ENCODE assay signal across 23 cellular contexts in genomic region chr21:44805226-44805625, GRCh38.
"Had no signal": no experiment of that assay in that cellular context is flagged by ENCODE, and none has a peak within 500 bp of the region (broad histone marks: within the 10 kb centered on the region; RNA-seq: fewer than 3 reads in every experiment).

No MANE protein-coding gene starts in this region.

- H2AFZ ChIP-seq: hepatocyte had no signal

- H3K4me3 ChIP-seq: dorsolateral prefrontal cortex, hepatocyte, lower lobe of right lung, spleen, thoracic aorta had no signal

- ATAC-seq: effector memory CD8-positive, alpha-beta T cell; esophagus mucosa; lower lobe of right lung; naive thymus-derived CD4-positive, alpha-beta T cell had no signal

- H3K4me2 ChIP-seq: hepatocyte had no signal

- H3K9me3 ChIP-seq: lower lobe of right lung, spleen, thoracic aorta had no signal

- H3K27me3 ChIP-seq: dorsolateral prefrontal cortex, hepatocyte, spleen had no signal

- FAIRE-seq: astrocyte, colon had no signal

- DNase-seq: activated CD4-positive, alpha-beta memory T cell treated with anti-CD3 and anti-CD28 coated beads for 36 hours; activated CD4-positive, alpha-beta T cell treated with anti-CD3 and anti-CD28 coated beads for 48 hours; activated CD4-positive, CD25-positive, alpha-beta regulatory T cell; activated effector memory CD4-positive, alpha-beta T cell treated with anti-CD3 and anti-CD28 coated beads, Interleukin-2, amount 50 U/mL, for 16 hours; central memory CD4-positive, alpha-beta T cell; dorsolateral prefrontal cortex; effector memory CD8-positive, alpha-beta T cell; foreskin melanocyte; immature natural killer cell; lower lobe of right lung; naive thymus-derived CD4-positive, alpha-beta T cell; retina; spleen; stimulated activated CD4-positive, alpha-beta T cell treated with anti-CD3 and anti-CD28 coated beads, Interleukin-4, amount 100 ng/mL, for 1 hour; stimulated activated naive CD4-positive, alpha-beta T cell treated with Interleukin-2 at 50 U/mL for 16 hours had no signal

- H3K4me3 Mint-ChIP-seq: activated CD4-positive, alpha-beta memory T cell treated with anti-CD3 and anti-CD28 coated beads for 36 hours; effector memory CD8-positive, alpha-beta T cell; immature natural killer cell; T-helper 1 cell treated with Interleukin-12 subunit alpha and Interleukin-12 subunit beta and Interleukin-4 antibody, amounts not matched to agents 30 μg/mL and 1 μg/mL, for 36 hours had no signal

- H3K27ac ChIP-seq: dorsolateral prefrontal cortex, hepatocyte, lower lobe of right lung, thoracic aorta had no signal

- H3K27ac Mint-ChIP-seq: activated CD4-positive, alpha-beta memory T cell treated with anti-CD3 and anti-CD28 coated beads for 36 hours; activated naive CD4-positive, alpha-beta T cell treated with anti-CD3 and anti-CD28 coated beads, Interleukin-2, amount 50 U/mL, for 24 hours; effector memory CD8-positive, alpha-beta T cell had no signal

- H3K27me3 Mint-ChIP-seq: activated CD4-positive, alpha-beta memory T cell treated with anti-CD3 and anti-CD28 coated beads for 36 hours; activated naive CD4-positive, alpha-beta T cell treated with anti-CD3 and anti-CD28 coated beads, Interleukin-2, amount 50 U/mL, for 24 hours; effector memory CD8-positive, alpha-beta T cell; naive thymus-derived CD4-positive, alpha-beta T cell; progenitor cell of endocrine pancreas had no signal

- H3K9me3 Mint-ChIP-seq: activated CD4-positive, alpha-beta memory T cell treated with anti-CD3 and anti-CD28 coated beads for 36 hours; activated naive CD4-positive, alpha-beta T cell treated with anti-CD3 and anti-CD28 coated beads, Interleukin-2, amount 50 U/mL, for 24 hours; effector memory CD8-positive, alpha-beta T cell; immature natural killer cell; naive thymus-derived CD4-positive, alpha-beta T cell; T-helper 1 cell treated with Interleukin-12 subunit alpha and Interleukin-12 subunit beta and Interleukin-4 antibody, amounts not matched to agents 30 μg/mL and 1 μg/mL, for 36 hours had no signal
